Comparison of ENCODE assay signal across 9 cellular contexts in genomic region chr15:70271422-70272088, GRCh38.
DNase-seq lines count a peak whose midpoint lies in the region; ATAC-seq and TF ChIP-seq lines count a peak whose summit lies in the region.
"Had no signal": no experiment of that assay in that cellular context is flagged by ENCODE, and none has a peak within 500 bp of the region (broad histone marks: within the 10 kb centered on the region; RNA-seq: fewer than 3 reads in every experiment).

No MANE protein-coding gene starts in this region.

- peaks cover 15% of the 10 kb centered on the region for H3K4me1 ChIP-seq in foreskin keratinocyte

- peak; percentile 65 for ATAC-seq in foreskin keratinocyte
- no peak for ATAC-seq in GM21360 (IDR thresholded peaks at IDR 0.05; ENCODE audit: unreplicated experiment)
- ATAC-seq in GM18861 (IDR thresholded peaks at IDR 0.05; ENCODE audit: unreplicated experiment), result no peak

- no peak overlapping the region for H3K27ac Mint-ChIP-seq in activated CD4-positive, alpha-beta memory T cell treated with anti-CD3 and anti-CD28 coated beads for 36 hours
- no peak overlapping the region for H3K27ac Mint-ChIP-seq in activated CD4-positive, alpha-beta memory T cell treated with anti-CD3 and anti-CD28 coated beads, Interleukin-2, amount 10 ng/mL, durations not matched to agents 7 days and 5 days

- intact Hi-C loops in activated CD4-positive, alpha-beta memory T cell treated with anti-CD3 and anti-CD28 coated beads for 36 hours (cut with micrococcal nuclease), result no loop called here
- intact Hi-C loops in posterior vena cava (cut with DNase I), result no loop called here

- peak; percentile 20 for DNase-seq in activated CD4-positive, alpha-beta memory T cell treated with anti-CD3 and anti-CD28 coated beads for 36 hours
- no peak for DNase-seq in activated CD4-positive, alpha-beta memory T cell treated with anti-CD3 and anti-CD28 coated beads, Interleukin-2, amount 10 ng/mL, durations not matched to agents 7 days and 5 days
- peak; percentile 88 for DNase-seq in RWPE1 (ENCODE audit: low spot score)
- DNase-seq in foreskin keratinocyte, result peak; percentile 62 to 79
- peak; percentile 89 for DNase-seq in smooth muscle cell of the brain vasculature (ENCODE audit: low read depth, low spot score)
- DNase-seq in posterior vena cava (ENCODE audit: low spot score), result no peak

- peaks cover 56% of the 10 kb centered on the region for H3K27me3 ChIP-seq in foreskin keratinocyte
- H3K27me3 ChIP-seq: neutrophil had no signal

- CTCF ChIA-PET in activated CD4-positive, alpha-beta memory T cell treated with anti-CD3 and anti-CD28 coated beads for 36 hours (lab: Charles Lee), result no interaction called here
- CTCF ChIA-PET in activated CD4-positive, alpha-beta memory T cell treated with anti-CD3 and anti-CD28 coated beads, Interleukin-2, amount 10 ng/mL, durations not matched to agents 7 days and 5 days (lab: Charles Lee), result no interaction called here
- CTCF ChIA-PET in RWPE1 (lab: Yijun Ruan, JAX), result interaction anchor here (0.6 kb wide), 1 partner anchor 324 kb away, joined by 3 read pairs; no protein-coding TSS in a partner anchor

- POLR2A ChIA-PET in activated CD4-positive, alpha-beta memory T cell treated with anti-CD3 and anti-CD28 coated beads for 36 hours (lab: Charles Lee), result no interaction called here
- POLR2A ChIA-PET in activated CD4-positive, alpha-beta memory T cell treated with anti-CD3 and anti-CD28 coated beads, Interleukin-2, amount 10 ng/mL, durations not matched to agents 7 days and 5 days (lab: Charles Lee), result no interaction called here
- POLR2A ChIA-PET in RWPE1 (lab: Yijun Ruan, JAX; ENCODE audit: low non-redundant PET), result no interaction called here

- H3K27me3 Mint-ChIP-seq in activated CD4-positive, alpha-beta memory T cell treated with anti-CD3 and anti-CD28 coated beads for 36 hours, result peaks cover 18% of the 10 kb centered on the region
- peaks cover 28% of the 10 kb centered on the region for H3K27me3 Mint-ChIP-seq in activated CD4-positive, alpha-beta memory T cell treated with anti-CD3 and anti-CD28 coated beads, Interleukin-2, amount 10 ng/mL, durations not matched to agents 7 days and 5 days

- H3K4me1 Mint-ChIP-seq in activated CD4-positive, alpha-beta memory T cell treated with anti-CD3 and anti-CD28 coated beads for 36 hours (ENCODE audit: low read depth), result peaks cover 8% of the 10 kb centered on the region
- peaks cover 3% of the 10 kb centered on the region for H3K4me1 Mint-ChIP-seq in activated CD4-positive, alpha-beta memory T cell treated with anti-CD3 and anti-CD28 coated beads, Interleukin-2, amount 10 ng/mL, durations not matched to agents 7 days and 5 days

- no peaks in the 10 kb centered on the region for H3K9me3 Mint-ChIP-seq in activated CD4-positive, alpha-beta memory T cell treated with anti-CD3 and anti-CD28 coated beads for 36 hours
- H3K9me3 Mint-ChIP-seq in activated CD4-positive, alpha-beta memory T cell treated with anti-CD3 and anti-CD28 coated beads, Interleukin-2, amount 10 ng/mL, durations not matched to agents 7 days and 5 days, result no peaks in the 10 kb centered on the region

- H3K4me3 Mint-ChIP-seq in activated CD4-positive, alpha-beta memory T cell treated with anti-CD3 and anti-CD28 coated beads for 36 hours, result no peak overlapping the region
- no peak overlapping the region for H3K4me3 Mint-ChIP-seq in activated CD4-positive, alpha-beta memory T cell treated with anti-CD3 and anti-CD28 coated beads, Interleukin-2, amount 10 ng/mL, durations not matched to agents 7 days and 5 days

- TF ChIP-seq CTCF in RWPE1 (conservative IDR thresholded peaks at IDR 0.05; ENCODE audit: low read depth) (no peak), foreskin keratinocyte (conservative IDR thresholded peaks at IDR 0.05) (no peak)

- H3K36me3 Mint-ChIP-seq in activated CD4-positive, alpha-beta memory T cell treated with anti-CD3 and anti-CD28 coated beads for 36 hours, result no peaks in the 10 kb centered on the region
- H3K36me3 Mint-ChIP-seq in activated CD4-positive, alpha-beta memory T cell treated with anti-CD3 and anti-CD28 coated beads, Interleukin-2, amount 10 ng/mL, durations not matched to agents 7 days and 5 days (ENCODE audit: low read depth), result no peaks in the 10 kb centered on the region

- H3K27ac ChIP-seq in RWPE1 (peak overlapping the region; percentile 55), foreskin keratinocyte (no peak overlapping the region)
- H3K27ac ChIP-seq: neutrophil had no signal

Comparison
In these comparisons a context has a peak if more than half of its experiments do, and no peak if none do; other contexts are left out.
1. DNase-seq: peak in activated CD4-positive, alpha-beta memory T cell treated with anti-CD3 and anti-CD28 coated beads for 36 hours (single experiment), RWPE1 (single experiment), foreskin keratinocyte (2 of 2) and smooth muscle cell of the brain vasculature (single experiment); none in activated CD4-positive, alpha-beta memory T cell treated with anti-CD3 and anti-CD28 coated beads, Interleukin-2, amount 10 ng/mL, durations not matched to agents 7 days and 5 days (single experiment) and posterior vena cava (single experiment).